In genomic region chr7:66740980-66741705, GRCh38 we compare ENCODE assay signal across 8 cellular contexts. TPM values are rescaled to one million over a fixed set of nuclear protein-coding genes. Genes with fewer than 3 reads are reported as not detected.
DNase-seq lines count a peak whose midpoint lies in the region; ATAC-seq, FAIRE-seq and TF ChIP-seq lines count a peak whose summit lies in the region.
"Not testable (repeated sequence)": the region's sequence is repeated elsewhere in the genome, so short reads cannot be mapped to it uniquely, and the experiment has no call there.

No MANE protein-coding gene starts in this region.

- peak; percentile 64 to 74 (median 68) for ATAC-seq in pancreas

- peak overlapping the region; percentile 96 for H3K9ac ChIP-seq in astrocyte (ENCODE audit: low read length)

- H3K4me3 Mint-ChIP-seq in T-helper 1 cell treated with Interleukin-12 subunit alpha and Interleukin-12 subunit beta and Interleukin-4 antibody, amounts not matched to agents 30 μg/mL and 1 μg/mL, for 36 hours: peak overlapping the region; percentile 92
- H3K4me3 Mint-ChIP-seq in astrocyte (ENCODE audit: unreplicated experiment): peak overlapping the region; percentile 94

- H3K27me3 Mint-ChIP-seq in T-helper 1 cell treated with Interleukin-12 subunit alpha and Interleukin-12 subunit beta and Interleukin-4 antibody, amounts not matched to agents 30 μg/mL and 1 μg/mL, for 36 hours (ENCODE audit: low read depth); astrocyte (ENCODE audit: low read depth, unreplicated experiment): not testable (repeated sequence)

- not testable (repeated sequence) for H3K36me3 Mint-ChIP-seq in T-helper 1 cell treated with Interleukin-12 subunit alpha and Interleukin-12 subunit beta and Interleukin-4 antibody, amounts not matched to agents 30 μg/mL and 1 μg/mL, for 36 hours (ENCODE audit: low read depth); astrocyte (ENCODE audit: low read depth, unreplicated experiment)

- peaks cover 73% of the 10 kb centered on the region for H3K79me2 ChIP-seq in astrocyte (ENCODE audit: insufficient read depth, low read length)

- TF ChIP-seq CTCF in GM10248 (IDR thresholded peaks at IDR 0.05; ENCODE audit: control extremely low read depth, extremely low read depth, low read depth, missing control alignments): peak; percentile 42
- peak; percentile 16; the same call in 1 of the 2 replicates for TF ChIP-seq CTCF in LNCaP clone FGC (IDR thresholded peaks at IDR 0.05; ENCODE audit: control insufficient read depth, extremely low read depth, insufficient read depth)
- TF ChIP-seq CTCF in astrocyte (IDR thresholded peaks at IDR 0.05; ENCODE audit: insufficient read depth, low read depth, low read length); pancreas (IDR thresholded peaks at IDR 0.05); tibial artery (IDR thresholded peaks at IDR 0.05): not testable (repeated sequence)
- TF ChIP-seq CTCF in right atrium auricular region (IDR thresholded peaks at IDR 0.05): peak in 1 of 2 donors; percentile 28

- not testable (repeated sequence) for H3K9me3 Mint-ChIP-seq in T-helper 1 cell treated with Interleukin-12 subunit alpha and Interleukin-12 subunit beta and Interleukin-4 antibody, amounts not matched to agents 30 μg/mL and 1 μg/mL, for 36 hours; astrocyte (ENCODE audit: unreplicated experiment)

- peak overlapping the region; percentile 81 for H3K27ac Mint-ChIP-seq in T-helper 1 cell treated with Interleukin-12 subunit alpha and Interleukin-12 subunit beta and Interleukin-4 antibody, amounts not matched to agents 30 μg/mL and 1 μg/mL, for 36 hours
- peak overlapping the region; percentile 97 for H3K27ac Mint-ChIP-seq in astrocyte (ENCODE audit: unreplicated experiment)

- H2AFZ ChIP-seq in astrocyte (ENCODE audit: low read depth, low read length): peak overlapping the region; percentile 62

- not testable (repeated sequence) for FAIRE-seq in astrocyte (lab: Jason Lieb, UNC); pancreas (lab: Jason Lieb, UNC)

- intact Hi-C loops in pancreas (cut with DNase I): not testable (repeated sequence)
- intact Hi-C loops in tibial artery (cut with DNase I; ENCODE audit: low total_unique reads): loop anchor here (1.0 to 5.0 kb wide), 3 partner anchors 59 to 256 kb away; partner anchors contain the start of genes KCTD7, SBDS and TYW1

- H3K36me3 ChIP-seq in astrocyte (ENCODE audit: insufficient read depth, low read length); right atrium auricular region; pancreas: not testable (repeated sequence)
- H3K36me3 ChIP-seq in tibial artery: peaks cover 6 to 16% (median 8%) of the 10 kb centered on the region in 3 donors

- POLR2A ChIA-PET in GM10248 (lab: Yijun Ruan, JAX) (interaction anchor here (0.9 to 2.1 kb wide), 4 partner anchors 14 to 103 kb away, joined by 3 to 16 read pairs (median 6); no protein-coding TSS in a partner anchor), HEK293T (lab: Yijun Ruan, JAX) (interaction anchor here (0.7 to 1.4 kb wide), 4 partner anchors 11 to 103 kb away, joined by 3 to 4 read pairs (median 4); no protein-coding TSS in a partner anchor)

- H3K4me1 Mint-ChIP-seq in T-helper 1 cell treated with Interleukin-12 subunit alpha and Interleukin-12 subunit beta and Interleukin-4 antibody, amounts not matched to agents 30 μg/mL and 1 μg/mL, for 36 hours (ENCODE audit: low read depth); astrocyte (ENCODE audit: low read depth, unreplicated experiment): not testable (repeated sequence)

- CTCF ChIA-PET in GM10248 (lab: Yijun Ruan, JAX): interaction anchor here (0.9 to 1.9 kb wide), 4 partner anchors 13 to 19 kb away, joined by 3 to 6 read pairs (median 3); no protein-coding TSS in a partner anchor
- CTCF ChIA-PET in HEK293T (lab: Yijun Ruan, JAX): not testable (repeated sequence)

- H3K27me3 ChIP-seq in astrocyte (ENCODE audit: insufficient read depth, low read length); right atrium auricular region; pancreas; tibial artery: not testable (repeated sequence)

- peak overlapping the region; percentile 94 for H3K27ac ChIP-seq in astrocyte (ENCODE audit: low read depth, low read length)
- H3K27ac ChIP-seq in right atrium auricular region: peak overlapping the region; percentile 99 to 100
- peak overlapping the region; percentile 90 to 96 (median 92) for H3K27ac ChIP-seq in pancreas
- peak overlapping the region; percentile 94 to 98 for H3K27ac ChIP-seq in tibial artery

- peaks cover 26% of the 10 kb centered on the region for H4K20me1 ChIP-seq in astrocyte (ENCODE audit: insufficient read depth, low read length)

- H3K4me2 ChIP-seq in astrocyte (ENCODE audit: low read length): peak overlapping the region; percentile 85

- H3K4me1 ChIP-seq in astrocyte (ENCODE audit: insufficient read depth, low read length); pancreas: not testable (repeated sequence)
- H3K4me1 ChIP-seq in right atrium auricular region (peaks cover 0 to 29% of the 10 kb centered on the region in 2 donors), tibial artery (peaks cover 0 to 44% (median 25%) of the 10 kb centered on the region in 4 donors)

- DNase-seq in GM10248 (ENCODE audit: extremely low spot score) (peak; percentile 59), HEK293T (ENCODE audit: extremely low spot score) (peak; percentile 49), astrocyte (ENCODE audit: low read depth) (peak; percentile 29), right atrium auricular region (ENCODE audit: low spot score) (peak; percentile 63), pancreas (peak; percentile 51 to 85 (median 66)), tibial artery (peak; percentile 42 to 78)
- not testable (repeated sequence) for DNase-seq in LNCaP clone FGC (ENCODE audit: low read depth)

- 0 to 1% methylated on average over 47 to 54 of the region's 54 CpGs for WGBS in pancreas, 2 donors

- not testable (repeated sequence) for H3K9me3 ChIP-seq in astrocyte (ENCODE audit: insufficient read depth, low read depth, low read length); right atrium auricular region; pancreas; tibial artery

- H3K4me3 ChIP-seq in LNCaP clone FGC (ENCODE audit: low read depth, low read length) (peak overlapping the region; percentile 90), astrocyte (ENCODE audit: insufficient read depth, low read depth, low read length) (peak overlapping the region; percentile 79), right atrium auricular region (peak overlapping the region; percentile 98 to 100), pancreas (peak overlapping the region; percentile 73 to 97 (median 94)), tibial artery (peak overlapping the region; percentile 91 to 92)

RNA-seq across cellular contexts. Expression of gene RABGEF1, which starts 0.6 kb away (rescaled TPM):
- total RNA-seq in astrocyte (31.4 and 33.2 TPM in 2 replicates), right atrium auricular region (10 to 100 TPM; 16.3 to 25.5 TPM), pancreas (10 to 100 TPM; 12.8 to 17.6 (median 14.8) TPM)
- 10 to 100 TPM in 1 of 2 donors, 1 to 10 TPM in 1; 7.9 to 11.1 TPM for polyA plus RNA-seq in pancreas
